Comparison of ENCODE assay signal across 12 cellular contexts in the genomic region with DNA sequence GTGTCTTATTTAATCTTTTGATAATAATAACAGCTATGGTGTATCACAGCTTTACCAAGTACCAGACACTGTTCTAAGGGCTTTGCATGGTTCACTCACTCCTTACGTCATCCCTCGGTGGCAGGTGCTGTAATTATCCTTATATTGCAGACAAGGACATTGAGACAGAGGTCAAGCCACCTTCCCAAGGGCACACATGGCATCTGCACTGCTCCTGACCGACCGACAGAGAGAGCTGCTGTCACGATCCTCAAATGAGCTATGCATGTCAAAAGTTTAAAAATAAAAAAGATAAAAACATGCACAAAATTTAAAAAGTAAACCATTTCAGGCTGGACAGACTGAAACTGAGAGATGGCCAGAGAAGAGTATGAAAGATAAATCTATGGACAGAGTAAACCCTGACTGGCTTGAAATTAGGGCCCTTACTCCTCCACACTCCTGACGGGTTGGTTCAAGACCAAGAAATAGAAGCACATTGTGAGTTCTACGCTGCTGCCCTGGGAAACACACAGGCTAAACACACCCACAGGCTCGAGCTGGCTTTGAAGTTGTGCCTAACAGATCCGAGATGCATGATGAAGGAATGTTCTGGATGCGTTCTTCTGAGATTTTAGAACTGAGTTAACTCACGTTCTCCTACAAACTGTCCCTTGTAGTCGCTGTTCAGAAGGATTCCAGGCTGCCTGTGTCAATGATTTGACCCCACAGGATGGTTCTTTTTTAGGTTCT.
A peak's percentile ranks its signal among the peaks of the same experiment; 100 is the strongest.
DNase-seq lines count a peak whose midpoint lies in the region; ATAC-seq and TF ChIP-seq lines count a peak whose summit lies in the region.
"Had no signal": no experiment of that assay in that cellular context is flagged by ENCODE, and none has a peak within 500 bp of the region (broad histone marks: within the 10 kb centered on the region; RNA-seq: fewer than 3 reads in every experiment).

No MANE protein-coding gene starts in this region.

- H3K9me3 ChIP-seq in Peyer's patch = peaks cover 0 to 2% (median 0%) of the 10 kb centered on the region in 4 donors
- no peaks in the 10 kb centered on the region for H3K9me3 ChIP-seq in muscle layer of colon (ENCODE audit: low read length)
- no peaks in the 10 kb centered on the region for H3K9me3 ChIP-seq in thoracic aorta
- H3K9me3 ChIP-seq in Karpas-422 (ENCODE audit: low read length) = peaks cover under 1% of the 10 kb centered on the region; the same call in 1 of the 2 replicates
- H3K9me3 ChIP-seq in Caco-2 = peaks cover 1% of the 10 kb centered on the region; the same call in 1 of the 2 replicates
- H3K9me3 ChIP-seq: neutrophil had no signal

- no peak for TF ChIP-seq POLR2A in Peyer's patch (IDR thresholded peaks at IDR 0.05)

- CTCF ChIA-PET in activated CD8-positive, alpha-beta T cell treated with anti-CD3 and anti-CD28 coated beads for 36 hours (lab: Charles Lee) = no interaction called here
- CTCF ChIA-PET in Caco-2 (lab: Charles Lee) = no interaction called here

- no peak overlapping the region for H3K4me3 Mint-ChIP-seq in activated CD8-positive, alpha-beta T cell treated with anti-CD3 and anti-CD28 coated beads for 36 hours
- no peak overlapping the region for H3K4me3 Mint-ChIP-seq in Caco-2 (ENCODE audit: unreplicated experiment)
- H3K4me3 Mint-ChIP-seq: activated T-helper 1 cell treated with anti-CD3 and anti-CD28 coated beads, Interleukin-12 subunit alpha, Interleukin-12 subunit beta, Interleukin-2, Interleukin-4 antibody, amounts not matched to agents 30 ng/mL and 10 ng/mL and 1 ng/mL, durations not matched to agents 14 hours and 24 hours and 36 hours had no signal

- no peaks in the 10 kb centered on the region for H3K27me3 Mint-ChIP-seq in activated CD8-positive, alpha-beta T cell treated with anti-CD3 and anti-CD28 coated beads for 36 hours
- no peaks in the 10 kb centered on the region for H3K27me3 Mint-ChIP-seq in Caco-2 (ENCODE audit: insufficient read depth, unreplicated experiment)

- TF ChIP-seq CTCF in Peyer's patch (IDR thresholded peaks at IDR 0.05) (peak in 3 of 6 experiments; percentile 7 to 10 (median 8)), thoracic aorta (IDR thresholded peaks at IDR 0.05) (peak; percentile 34), Caco-2 (IDR thresholded peaks at IDR 0.05; ENCODE audit: insufficient read depth in 1 of 2, low read depth in 1 of 2, low read length in 1 of 2, severe bottlenecking in 1 of 2, unreplicated experiment in 1 of 2) (no peak)
- TF ChIP-seq CTCF in activated CD8-positive, alpha-beta T cell treated with anti-CD3 and anti-CD28 coated beads for 36 hours (IDR thresholded peaks at IDR 0.05) = no peak

- no peaks in the 10 kb centered on the region for H3K9me2 ChIP-seq in Karpas-422 (replicated peaks; ENCODE audit: insufficient read depth, low read length)

- H3K79me2 ChIP-seq in Karpas-422 (ENCODE audit: low read length) = no peaks in the 10 kb centered on the region

- in situ Hi-C loops in KBM-7 (cut with MboI; ENCODE audit: low pct_unique_long_range_greater_than_20kb, low sequenced_read_pairs) = no loop called here

- peaks cover 11% of the 10 kb centered on the region for H3K4me1 Mint-ChIP-seq in activated CD8-positive, alpha-beta T cell treated with anti-CD3 and anti-CD28 coated beads for 36 hours (ENCODE audit: low read depth)
- peaks cover 39% of the 10 kb centered on the region for H3K4me1 Mint-ChIP-seq in Caco-2 (ENCODE audit: low read depth, unreplicated experiment)

- peaks cover 3% of the 10 kb centered on the region for H3K9me3 Mint-ChIP-seq in activated CD8-positive, alpha-beta T cell treated with anti-CD3 and anti-CD28 coated beads for 36 hours
- H3K9me3 Mint-ChIP-seq in Caco-2 (ENCODE audit: unreplicated experiment) = no peaks in the 10 kb centered on the region

- BruUV-seq in Caco-2 (replicated peaks; lab: Mats Ljungman, UMichigan) = no TSS peak

- H3K4me2 ChIP-seq in Karpas-422 (ENCODE audit: low read depth, low read length, poor library complexity, severe bottlenecking) = no peak overlapping the region

- H3K9ac ChIP-seq in muscle layer of colon (ENCODE audit: low read length) = no peak overlapping the region
- H3K9ac ChIP-seq in Karpas-422 (ENCODE audit: low read length) = no peak overlapping the region

- H2AFZ ChIP-seq in Karpas-422 (ENCODE audit: low read length) = no peak overlapping the region

- H3K36me3 ChIP-seq in Peyer's patch (no peaks in the 10 kb centered on the region), muscle layer of colon (ENCODE audit: insufficient read depth, low read length) (no peaks in the 10 kb centered on the region), thoracic aorta (no peaks in the 10 kb centered on the region), Karpas-422 (ENCODE audit: insufficient read depth, low read length) (no peaks in the 10 kb centered on the region), Caco-2 (ENCODE audit: control insufficient read depth, insufficient read depth, low read length) (no peaks in the 10 kb centered on the region; the same call in 1 of the 2 replicates)
- H3K36me3 ChIP-seq: neutrophil had no signal

- H4K20me1 ChIP-seq in Karpas-422 (ENCODE audit: insufficient read depth, low read depth, low read length) = no peaks in the 10 kb centered on the region

- H3K27ac Mint-ChIP-seq in activated CD8-positive, alpha-beta T cell treated with anti-CD3 and anti-CD28 coated beads for 36 hours = no peak overlapping the region
- no peak overlapping the region for H3K27ac Mint-ChIP-seq in Caco-2 (ENCODE audit: unreplicated experiment)
- H3K27ac Mint-ChIP-seq: activated T-helper 1 cell treated with anti-CD3 and anti-CD28 coated beads, Interleukin-12 subunit alpha, Interleukin-12 subunit beta, Interleukin-2, Interleukin-4 antibody, amounts not matched to agents 30 ng/mL and 10 ng/mL and 1 ng/mL, durations not matched to agents 14 hours and 24 hours and 36 hours had no signal

- H3K27ac ChIP-seq in Peyer's patch = peak overlapping the region in 3 of 4 donors; percentile 7 to 56 (median 55)
- peak overlapping the region; percentile 75 for H3K27ac ChIP-seq in muscle layer of colon (ENCODE audit: low read depth, low read length)
- H3K27ac ChIP-seq in thoracic aorta = peak overlapping the region; percentile 61 to 66
- H3K27ac ChIP-seq in Karpas-422 (ENCODE audit: low read length) = no peak overlapping the region
- H3K27ac ChIP-seq: neutrophil had no signal

- H3K4me3 ChIP-seq in Peyer's patch (no peak overlapping the region), muscle layer of colon (ENCODE audit: low read depth in 1 of 2, low read length in 2 of 2) (no peak overlapping the region), thoracic aorta (no peak overlapping the region), Karpas-422 (ENCODE audit: low read length) (no peak overlapping the region), Caco-2 (ENCODE audit: low read depth, low read length) (no peak overlapping the region)

- no peak for ATAC-seq in thoracic aorta (ENCODE audit: insufficient number of reproducible peaks, low FRiP score, low read depth)
- no peak for ATAC-seq in activated CD8-positive, alpha-beta T cell treated with anti-CD3 and anti-CD28 coated beads for 36 hours

- DNase-seq in Peyer's patch (no peak), fibroblast of gingiva (ENCODE audit: low read depth) (peak; percentile 72), thoracic aorta (ENCODE audit: low spot score) (no peak), Karpas-422 (no peak), KBM-7 (no peak), Caco-2 (no peak)
- DNase-seq in activated CD8-positive, alpha-beta T cell treated with anti-CD3 and anti-CD28 coated beads for 36 hours = no peak
- DNase-seq: activated CD4-positive, CD25-positive, alpha-beta regulatory T cell; NCI-H187 had no signal

- H3K36me3 Mint-ChIP-seq in activated CD8-positive, alpha-beta T cell treated with anti-CD3 and anti-CD28 coated beads for 36 hours (ENCODE audit: low read depth) = no peaks in the 10 kb centered on the region
- H3K36me3 Mint-ChIP-seq in Caco-2 (ENCODE audit: insufficient read depth, unreplicated experiment) = peaks cover 6% of the 10 kb centered on the region

- H3K27me3 ChIP-seq in Peyer's patch = no peaks in the 10 kb centered on the region
- no peaks in the 10 kb centered on the region for H3K27me3 ChIP-seq in muscle layer of colon (ENCODE audit: control insufficient read depth in 1 of 2, insufficient read depth in 2 of 2, low read length in 2 of 2)
- no peaks in the 10 kb centered on the region for H3K27me3 ChIP-seq in thoracic aorta (replicated peaks; ENCODE audit: insufficient read depth)
- no peaks in the 10 kb centered on the region for H3K27me3 ChIP-seq in Karpas-422 (ENCODE audit: low read length)
- H3K27me3 ChIP-seq in Caco-2 (replicated peaks; ENCODE audit: control insufficient read depth, insufficient read depth, low read length) = no peaks in the 10 kb centered on the region
- H3K27me3 ChIP-seq: neutrophil had no signal

- H3K4me1 ChIP-seq in Peyer's patch = peaks cover 0 to 31% (median 2%) of the 10 kb centered on the region in 4 donors
- peaks cover 68% of the 10 kb centered on the region for H3K4me1 ChIP-seq in muscle layer of colon (ENCODE audit: insufficient read depth, low read length)
- peaks cover 36 to 80% of the 10 kb centered on the region in 2 donors for H3K4me1 ChIP-seq in thoracic aorta (ENCODE audit: control insufficient read depth in 1 of 2, low read depth in 2 of 2)
- no peaks in the 10 kb centered on the region for H3K4me1 ChIP-seq in Karpas-422 (ENCODE audit: low read length)
- H3K4me1 ChIP-seq in Caco-2 = peaks cover 46% of the 10 kb centered on the region

- intact Hi-C loops in activated CD8-positive, alpha-beta T cell treated with anti-CD3 and anti-CD28 coated beads for 36 hours (cut with micrococcal nuclease) = no loop called here
- intact Hi-C loops in Caco-2 (cut with micrococcal nuclease; ENCODE audit: unreplicated experiment) = loop anchor here (10.0 kb wide), 1 partner anchor 271 kb away; a partner anchor contains a TSS

- POLR2A ChIA-PET in activated CD8-positive, alpha-beta T cell treated with anti-CD3 and anti-CD28 coated beads for 36 hours (lab: Charles Lee) = no interaction called here
- POLR2A ChIA-PET in Caco-2 (lab: Charles Lee) = no interaction called here
